Comparison of ENCODE assay signal across 8 cellular contexts in the genomic region with DNA sequence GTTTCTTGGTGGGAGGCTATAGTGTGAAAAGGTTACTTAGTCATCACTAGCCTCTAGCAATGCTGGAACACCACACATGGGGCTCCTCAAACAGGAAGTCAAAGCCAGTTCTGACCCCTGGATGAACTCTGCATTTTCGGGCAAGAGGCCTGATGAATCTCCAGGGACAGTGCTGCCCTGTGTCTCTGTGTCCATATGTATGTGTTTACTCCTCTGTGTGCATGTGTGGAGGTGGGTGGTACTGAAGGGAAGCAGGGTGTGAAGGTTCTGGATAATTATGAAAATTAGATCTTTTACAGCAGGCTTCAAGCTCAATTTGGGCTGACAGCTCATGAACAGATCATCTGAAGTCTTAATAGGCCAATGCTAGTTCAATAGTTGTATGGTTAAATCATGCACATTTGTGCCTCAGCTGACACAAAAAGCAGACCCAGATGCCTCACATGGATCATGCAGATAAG.
DNase-seq lines count a peak whose midpoint lies in the region; ATAC-seq and TF ChIP-seq lines count a peak whose summit lies in the region.

No MANE protein-coding gene starts in this region.

- no TSS peak for BruUV-seq in Calu3 (replicated peaks; lab: Mats Ljungman, UMichigan)

- H3K27ac Mint-ChIP-seq in Calu3 (ENCODE audit: unreplicated experiment): peak overlapping the region; percentile 72

- no peak overlapping the region for H3K9ac ChIP-seq in smooth muscle cell (ENCODE audit: low read depth)

- WGBS in smooth muscle cell (ENCODE audit: low lambda C conversion rate): 6% methylated on average over 1 of the region's 1 CpG

- H3K4me1 ChIP-seq in smooth muscle cell (ENCODE audit: low read depth): peaks cover 6% of the 10 kb centered on the region

- no peaks in the 10 kb centered on the region for H3K27me3 ChIP-seq in smooth muscle cell (ENCODE audit: low read depth)

- no peak overlapping the region for H2AFZ ChIP-seq in smooth muscle cell (ENCODE audit: low read depth)

- H3K79me2 ChIP-seq in smooth muscle cell (ENCODE audit: low read depth): no peaks in the 10 kb centered on the region

- H3K36me3 ChIP-seq in smooth muscle cell (ENCODE audit: low read depth): no peaks in the 10 kb centered on the region

- no peaks in the 10 kb centered on the region for H4K20me1 ChIP-seq in smooth muscle cell (ENCODE audit: low read depth)

- no peak overlapping the region for H3K27ac ChIP-seq in smooth muscle cell (ENCODE audit: low read depth)

- peaks cover 4% of the 10 kb centered on the region for H3K9me3 Mint-ChIP-seq in Calu3 (ENCODE audit: low read depth, unreplicated experiment)

- TF ChIP-seq CTCF in Calu3 (IDR thresholded peaks at IDR 0.05; ENCODE audit: unreplicated experiment) (no peak), smooth muscle cell (IDR thresholded peaks at IDR 0.05; ENCODE audit: borderline replicate concordance, insufficient read depth, poor library complexity, severe bottlenecking) (no peak)

- peak overlapping the region; percentile 8 for H3K4me3 Mint-ChIP-seq in Calu3 (ENCODE audit: low read depth, unreplicated experiment)

- H3K27me3 Mint-ChIP-seq in Calu3 (ENCODE audit: unreplicated experiment): no peaks in the 10 kb centered on the region

- CTCF ChIA-PET in Calu3 (lab: Charles Lee): interaction anchor here (1.5 to 1.8 kb wide), 4 partner anchors 12 to 26 kb away, joined by 4 to 8 read pairs (median 7); no protein-coding TSS in a partner anchor

- no peak overlapping the region for H3K4me3 ChIP-seq in smooth muscle cell

- peak; percentile 79 for DNase-seq in Calu3
- peak; percentile 35 for DNase-seq in GM19240 (ENCODE audit: insufficient read length, low spot score)
- peak; percentile 75 for DNase-seq in SKM-1 treated with dmso at 0.1 percent for 144 hours (lab: John Stamatoyannopoulos, UW; ENCODE audit: unreplicated experiment)
- DNase-seq in fibroblast of the conjunctiva (ENCODE audit: low read depth): peak; percentile 41
- DNase-seq in smooth muscle cell (lab: John Stamatoyannopoulos, UW; ENCODE audit: unreplicated experiment): no peak
- no peak for DNase-seq in NAMALWA (ENCODE audit: low spot score)
- DNase-seq in NCI-H345 (lab: John Stamatoyannopoulos, UW): no peak

- H3F3A ChIP-seq in smooth muscle cell (ENCODE audit: low read depth): no peaks in the 10 kb centered on the region

- peaks cover 84% of the 10 kb centered on the region for H3K4me1 Mint-ChIP-seq in Calu3 (ENCODE audit: low read depth, unreplicated experiment)

- peaks cover 4% of the 10 kb centered on the region for H3K36me3 Mint-ChIP-seq in Calu3 (ENCODE audit: insufficient read depth, unreplicated experiment)

- H3K4me2 ChIP-seq in smooth muscle cell: peak overlapping the region; percentile 18

- no peaks in the 10 kb centered on the region for H3K9me3 ChIP-seq in smooth muscle cell (replicated peaks; ENCODE audit: low read depth)

- intact Hi-C loops in Calu3 (cut with micrococcal nuclease; ENCODE audit: unreplicated experiment): no loop called here

- ATAC-seq in HG03175 (IDR thresholded peaks at IDR 0.05; ENCODE audit: unreplicated experiment): peak; percentile 90

Comparison
In these comparisons a context has a peak if more than half of its experiments do, and no peak if none do; other contexts are left out.
1. DNase-seq: peak in Calu3 (single experiment), GM19240 (single experiment), SKM-1 treated with dmso at 0.1 percent for 144 hours (single experiment) and fibroblast of the conjunctiva (single experiment); none in smooth muscle cell (single experiment), NAMALWA (single experiment) and NCI-H345 (single experiment).